8 cellular contexts compared by ENCODE assay signal in the genomic region with DNA sequence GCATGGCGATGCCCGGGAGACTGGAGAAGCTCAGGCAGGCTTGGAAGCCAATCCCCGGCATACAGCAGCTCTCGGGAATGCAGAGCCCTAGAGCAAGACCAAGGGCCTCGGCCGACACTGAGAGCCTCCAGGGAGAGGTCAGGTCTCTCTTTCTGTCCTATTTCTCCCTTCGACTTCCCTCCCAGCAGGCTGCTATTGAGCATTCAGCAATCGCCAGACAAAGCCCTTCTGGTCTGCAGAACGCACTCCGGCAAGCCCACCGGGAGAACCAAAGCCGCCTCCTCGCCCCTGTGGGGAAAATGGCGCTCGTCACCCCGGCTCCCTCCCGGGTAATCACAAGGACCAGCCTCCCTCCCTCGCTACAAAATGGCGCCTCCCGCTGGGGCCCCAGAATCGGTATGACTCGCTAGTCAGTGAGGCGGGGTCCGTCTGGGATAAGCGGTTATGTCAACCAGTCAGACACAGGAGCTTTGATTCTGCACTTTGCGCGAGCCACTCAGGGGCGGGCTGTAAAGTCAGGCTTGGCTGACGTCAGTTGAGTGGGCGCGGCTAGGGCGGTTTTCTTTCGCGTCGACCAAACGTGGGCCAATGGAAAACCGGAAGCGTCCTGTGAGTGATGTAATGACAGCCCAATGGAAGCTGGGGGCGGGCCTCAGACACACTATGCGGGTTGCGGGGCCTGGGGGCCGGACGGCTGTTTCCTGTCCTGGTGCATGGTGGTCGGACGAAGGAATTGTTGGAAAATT. TPM values are rescaled to one million over a fixed set of nuclear protein-coding genes. Genes with fewer than 3 reads are reported as not detected.
DNase-seq lines count a peak whose midpoint lies in the region; ATAC-seq and TF ChIP-seq lines count a peak whose summit lies in the region.

A gene (plus strand): TSS at position 691 of the 746 bp plus-strand sequence. CDS start 10,297 bp downstream, outside the sequence.

- peak within 1 kb of the TSS; percentile 72 for H2BK120ac ChIP-seq in IMR-90 (ENCODE audit: low read depth, low read length)

- peak within 1 kb of the TSS; percentile 97 for H3K18ac ChIP-seq in IMR-90 (ENCODE audit: low read depth, low read length)

- peak within 1 kb of the TSS; percentile 100 for H3K4ac ChIP-seq in IMR-90 (ENCODE audit: low read depth, low read length)

- CTCF ChIA-PET in IMR-90 (lab: Yijun Ruan, JAX) = interaction anchor here (0.7 kb wide), 1 partner anchor 24 kb away, joined by 3 read pairs; no protein-coding TSS in a partner anchor

- H4K8ac ChIP-seq in IMR-90 (ENCODE audit: low read depth in 2 of 2, low read length in 2 of 2) = peak within 1 kb of the TSS; percentile 94 to 99

- H3K9me3 ChIP-seq in IMR-90 (ENCODE audit: control insufficient read depth, insufficient read depth, low read length) = no peaks in the 10 kb centered on the region

- peak within 1 kb of the TSS; percentile 81 for H3K4me3 ChIP-seq in IMR-90 (ENCODE audit: insufficient read depth, low read depth, low read length)

- peak within 1 kb of the TSS; percentile 98 for H4K5ac ChIP-seq in IMR-90 (ENCODE audit: low read depth, low read length)

- dilution Hi-C loops in IMR-90 (cut with HindIII; ENCODE audit: low sequenced_read_pairs, unreplicated experiment) = no loop called here

- peak within 1 kb of the TSS; percentile 100 for H3K14ac ChIP-seq in IMR-90 (replicated peaks; ENCODE audit: low read depth, low read length)

- POLR2A ChIA-PET in IMR-90 (lab: Charles Lee; ENCODE audit: unreplicated experiment) = interaction anchor here (0.6 to 1.2 kb wide), 9 partner anchors 11 to 589 kb away, joined by 3 to 5 read pairs (median 3); a partner anchor contains a TSS

- H4K20me1 ChIP-seq in IMR-90 (ENCODE audit: insufficient read depth, low read length) = no peaks in the 10 kb centered on the region

- DNase-seq in DMS 273 (lab: John Stamatoyannopoulos, UW; ENCODE audit: unreplicated experiment) = peak; percentile 99
- peak; percentile 100 for DNase-seq in IMR-90
- peak; percentile 100 for DNase-seq in OCI-M1 (lab: John Stamatoyannopoulos, UW)
- peak; percentile 100 for DNase-seq in activated T-cell treated with anti-CD3 and anti-CD28 coated beads for 24 hours (ENCODE audit: low read depth)
- DNase-seq in epidermal melanocyte (ENCODE audit: insufficient read length, low spot score) = peak; percentile 96
- peak; percentile 100 for DNase-seq in middle frontal gyrus (ENCODE audit: extremely low spot score, low spot score)
- DNase-seq in stimulated activated CD8-positive, alpha-beta memory T cell treated with anti-CD3 and anti-CD28 coated beads, Interleukin-2, amount 100 ng/mL, for 48 hours (ENCODE audit: low read depth in 2 of 2) = peak; percentile 99 to 100

- H3K56ac ChIP-seq in IMR-90 (ENCODE audit: extremely low read depth, insufficient read depth, low read length) = peak within 1 kb of the TSS; percentile 99

- no TSS peak for BruUV-seq in IMR-90 (replicated peaks; lab: Mats Ljungman, UMichigan)

- peak within 1 kb of the TSS; percentile 92 for H2BK5ac ChIP-seq in IMR-90 (ENCODE audit: low read depth, low read length, poor library complexity, severe bottlenecking)

- H3K79me1 ChIP-seq in IMR-90 (ENCODE audit: low read depth in 1 of 2, low read length in 2 of 2) = peaks cover 12 to 34% of the 10 kb centered on the region in 2 experiments

- peak within 1 kb of the TSS; percentile 3; the same call in 1 of the 3 replicates for H2BK15ac ChIP-seq in IMR-90 (ENCODE audit: low read depth, low read length)

- ATAC-seq in GM21528 (IDR thresholded peaks at IDR 0.05; ENCODE audit: low FRiP score, unreplicated experiment) (peak; percentile 88), IMR-90 (ENCODE audit: low read depth) (peak; percentile 94)

- H3K9ac ChIP-seq in IMR-90 (ENCODE audit: low read depth, low read length) = peak within 1 kb of the TSS; percentile 95

- H2AK9ac ChIP-seq in IMR-90 (replicated peaks; ENCODE audit: low read depth, low read length, poor library complexity) = peak within 1 kb of the TSS; percentile 100

- no peaks in the 10 kb centered on the region for H3K9me1 ChIP-seq in IMR-90 (ENCODE audit: insufficient read depth, low read length)

- H3K36me3 ChIP-seq in IMR-90 (ENCODE audit: control insufficient read depth, insufficient read depth, low read length) = no peaks in the 10 kb centered on the region

- peak within 1 kb of the TSS; percentile 88 for H2AFZ ChIP-seq in IMR-90 (replicated peaks; ENCODE audit: low read length, poor library complexity)

- H4K91ac ChIP-seq in IMR-90 (ENCODE audit: insufficient read depth, low read depth, low read length) = peak within 1 kb of the TSS; percentile 100

- H3K23ac ChIP-seq in IMR-90 (ENCODE audit: low read depth, low read length) = peak within 1 kb of the TSS; percentile 100

- no peak for TF ChIP-seq CTCF in IMR-90 (conservative IDR thresholded peaks at IDR 0.05; ENCODE audit: low read depth, low read length)

- no peak for TF ChIP-seq RAD21 in IMR-90 (IDR thresholded peaks at IDR 0.05; ENCODE audit: low read length)

- peak within 1 kb of the TSS; percentile 97 for H3K4me2 ChIP-seq in IMR-90 (ENCODE audit: low read depth, low read length)

- in situ Hi-C loops in IMR-90 (cut with MboI; ENCODE audit: low sequenced_read_pairs) = no loop called here

- no peaks in the 10 kb centered on the region for H3K27me3 ChIP-seq in IMR-90 (ENCODE audit: control insufficient read depth, insufficient read depth, low read length)

- no peaks in the 10 kb centered on the region for H3K4me1 ChIP-seq in IMR-90 (ENCODE audit: control insufficient read depth, insufficient read depth, low read length)

- TF ChIP-seq POLR2A in IMR-90 (IDR thresholded peaks at IDR 0.05; ENCODE audit: low read depth, low read length) = no peak; the same call in 1 of the 2 replicates

- H2AK5ac ChIP-seq in IMR-90 (ENCODE audit: low read depth, low read length) = peak within 1 kb of the TSS; percentile 100

- H2BK20ac ChIP-seq in IMR-90 (ENCODE audit: low read depth, low read length) = 0 out of 2 replicates have a peak within 1 kb of the TSS, but pooled peaks have one; percentile 23

- H3K27ac ChIP-seq in IMR-90 (ENCODE audit: insufficient read depth, low read length) = peak within 1 kb of the TSS; percentile 95

- intact Hi-C loops in IMR-90 (cut with micrococcal nuclease) = loop anchor here (1.0 to 5.0 kb wide), 3 partner anchors 113 to 288 kb away; a partner anchor contains a TSS

- WGBS in IMR-90 (ENCODE audit: extremely low coverage in 2 of 2, insufficient read length in 1 of 2), 2 experiments = 1% methylated on average over 18 of the region's 45 CpGs; no CpG with 5 or more reads in 1 of the 2 experiments

TF ChIP-seq in IMR-90, 13 proteins besides CTCF, POLR2A, EP300 and RAD21:
- TF ChIP-seq SMC3 (IDR thresholded peaks at IDR 0.05; ENCODE audit: low read depth, low read length) (no peak), CEBPB (IDR thresholded peaks at IDR 0.05; ENCODE audit: low read depth, low read length) (peak; percentile 17; the same call in 1 of the 2 replicates), RFX5 (IDR thresholded peaks at IDR 0.05; ENCODE audit: low read depth, low read length) (peak; percentile 24; the same call in 1 of the 2 replicates), MXI1 (IDR thresholded peaks at IDR 0.05; ENCODE audit: borderline replicate concordance, low read depth, low read length) (peak; percentile 36; the same call in 1 of the 2 replicates), CHD1 (IDR thresholded peaks at IDR 0.05; ENCODE audit: low read depth, low read length) (peak; percentile 94), FOS (IDR thresholded peaks at IDR 0.05; ENCODE audit: low read depth, low read length) (peak; percentile 94), BHLHE40 (IDR thresholded peaks at IDR 0.05; ENCODE audit: low read depth, low read length) (no peak), RCOR1 (IDR thresholded peaks at IDR 0.05; ENCODE audit: insufficient replicate concordance, low read length) (no peak), NFE2L2 (IDR thresholded peaks at IDR 0.05; ENCODE audit: low read depth, low read length) (no peak), MAZ (IDR thresholded peaks at IDR 0.05; ENCODE audit: borderline replicate concordance, low read depth, low read length) (peak; percentile 79), MAFK (IDR thresholded peaks at IDR 0.05; ENCODE audit: low read depth, low read length) (no peak)
- TF ChIP-seq, protein P1, sequence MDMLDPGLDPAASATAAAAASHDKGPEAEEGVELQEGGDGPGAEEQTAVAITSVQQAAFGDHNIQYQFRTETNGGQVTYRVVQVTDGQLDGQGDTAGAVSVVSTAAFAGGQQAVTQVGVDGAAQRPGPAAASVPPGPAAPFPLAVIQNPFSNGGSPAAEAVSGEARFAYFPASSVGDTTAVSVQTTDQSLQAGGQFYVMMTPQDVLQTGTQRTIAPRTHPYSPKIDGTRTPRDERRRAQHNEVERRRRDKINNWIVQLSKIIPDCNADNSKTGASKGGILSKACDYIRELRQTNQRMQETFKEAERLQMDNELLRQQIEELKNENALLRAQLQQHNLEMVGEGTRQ (IDR thresholded peaks at IDR 0.05; ENCODE audit: low read depth, low read length) = peak; percentile 24; the same call in 1 of the 2 replicates
- TF ChIP-seq, protein P2, sequence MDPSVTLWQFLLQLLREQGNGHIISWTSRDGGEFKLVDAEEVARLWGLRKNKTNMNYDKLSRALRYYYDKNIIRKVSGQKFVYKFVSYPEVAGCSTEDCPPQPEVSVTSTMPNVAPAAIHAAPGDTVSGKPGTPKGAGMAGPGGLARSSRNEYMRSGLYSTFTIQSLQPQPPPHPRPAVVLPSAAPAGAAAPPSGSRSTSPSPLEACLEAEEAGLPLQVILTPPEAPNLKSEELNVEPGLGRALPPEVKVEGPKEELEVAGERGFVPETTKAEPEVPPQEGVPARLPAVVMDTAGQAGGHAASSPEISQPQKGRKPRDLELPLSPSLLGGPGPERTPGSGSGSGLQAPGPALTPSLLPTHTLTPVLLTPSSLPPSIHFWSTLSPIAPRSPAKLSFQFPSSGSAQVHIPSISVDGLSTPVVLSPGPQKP (IDR thresholded peaks at IDR 0.05; ENCODE audit: borderline replicate concordance, low read depth, low read length) = no peak

RNA-seq across cellular contexts. Expression of the gene that starts here (rescaled TPM):
- total RNA-seq in IMR-90 (2012; rRNA removed) = 49.6 and 58.9 TPM in 2 replicates
- 22.7 and 23.8 TPM in 2 replicates for polyA plus RNA-seq in IMR-90 (2012; rRNA removed)
- polyA plus RNA-seq in IMR-90 (2012; cell fraction: cytosol; rRNA removed) = 5.1 and 9.3 TPM in 2 replicates
- polyA plus RNA-seq in IMR-90 (2012; cell fraction: nucleus; rRNA removed; ENCODE audit: low replicate concordance) = 7.8 and 15.8 TPM in 2 replicates

Comparison
In these comparisons a context has a peak if more than half of its experiments do, and no peak if none do; other contexts are left out.
1. Peak in every context shown above with its lines: DNase-seq, ATAC-seq, H3K4me3 ChIP-seq and H3K27ac ChIP-seq.